In genomic region chr12:8554451-8555195, GRCh38 we compare ENCODE assay signal across 16 cellular contexts. TPM values are rescaled to one million over a fixed set of nuclear protein-coding genes. Genes with fewer than 3 reads are reported as not detected.
DNase-seq lines count a peak whose midpoint lies in the region; ATAC-seq and TF ChIP-seq lines count a peak whose summit lies in the region.
"Had no signal": no experiment of that assay in that cellular context is flagged by ENCODE, and none has a peak within 500 bp of the region (broad histone marks: within the 10 kb centered on the region; RNA-seq: fewer than 3 reads in every experiment).

No MANE protein-coding gene starts in this region.

- H3K79me2 ChIP-seq in GM23248 (ENCODE audit: insufficient read depth) (no peaks in the 10 kb centered on the region), PC-3 (ENCODE audit: low read length) (no peaks in the 10 kb centered on the region)

- no peak overlapping the region for H4K8ac ChIP-seq in neuronal stem cell (ENCODE audit: low read depth, low read length)

- no peak overlapping the region for H3K4ac ChIP-seq in neuronal stem cell (ENCODE audit: low read length)

- H3K4me1 ChIP-seq in GM23248 (ENCODE audit: insufficient read depth) (no peaks in the 10 kb centered on the region), PC-3 (ENCODE audit: insufficient read depth, low read length) (no peaks in the 10 kb centered on the region), neuronal stem cell (ENCODE audit: control insufficient read depth in 2 of 2, insufficient read depth in 1 of 2, low read depth in 1 of 2, low read length in 2 of 2) (no peaks in the 10 kb centered on the region)
- H3K4me1 ChIP-seq: colonic mucosa, Peyer's patch had no signal

- DNase-seq in GM23248: peak; percentile 31
- peak; percentile 41 for DNase-seq in PC-3
- DNase-seq in epithelial cell of prostate (ENCODE audit: low read depth, low spot score): peak; percentile 31
- no peak for DNase-seq in neuronal stem cell (ENCODE audit: low spot score)
- DNase-seq in SKM-1 (lab: John Stamatoyannopoulos, UW; ENCODE audit: unreplicated experiment): no peak
- no peak for DNase-seq in DMS 273 (lab: John Stamatoyannopoulos, UW; ENCODE audit: unreplicated experiment)
- no peak for DNase-seq in NCI-H524 (lab: John Stamatoyannopoulos, UW)
- DNase-seq: activated naive CD4-positive, alpha-beta T cell treated with anti-CD3 and anti-CD28 coated beads, Interleukin-2, amount 50 U/mL, for 16 hours; colonic mucosa; naive thymus-derived CD8-positive, alpha-beta T cell; Peyer's patch had no signal

- H3K4me3 ChIP-seq in GM23248 (no peak overlapping the region), PC-3 (ENCODE audit: low read length) (no peak overlapping the region), neuronal stem cell (ENCODE audit: low read length in 2 of 2) (no peak overlapping the region)
- H3K4me3 ChIP-seq: colonic mucosa, Peyer's patch had no signal

- no peak overlapping the region for H3K23ac ChIP-seq in neuronal stem cell (ENCODE audit: low read depth, low read length, poor library complexity)

- no peaks in the 10 kb centered on the region for H3K36me3 ChIP-seq in GM23248 (ENCODE audit: low read depth)
- H3K36me3 ChIP-seq in PC-3 (ENCODE audit: low read depth, low read length): no peaks in the 10 kb centered on the region
- H3K36me3 ChIP-seq in neuronal stem cell (replicated peaks in 1 of 2; ENCODE audit: control insufficient read depth in 2 of 2, insufficient read depth in 2 of 2, low read length in 2 of 2): no peaks in the 10 kb centered on the region
- H3K36me3 ChIP-seq: colonic mucosa, Peyer's patch had no signal

- H3K18ac ChIP-seq in neuronal stem cell (ENCODE audit: low read length): peak overlapping the region; percentile 7

- H3K27ac ChIP-seq in GM23248: no peak overlapping the region
- no peak overlapping the region for H3K27ac ChIP-seq in PC-3 (ENCODE audit: low read length)
- H3K27ac ChIP-seq in epithelial cell of prostate: peak overlapping the region; percentile 58
- H3K27ac ChIP-seq in neuronal stem cell (replicated peaks; ENCODE audit: low read length): peak overlapping the region; percentile 16
- H3K27ac ChIP-seq: C4-2B, colonic mucosa, Peyer's patch had no signal

- no TSS peak for BruUV-seq in PC-3 (replicated peaks; lab: Mats Ljungman, UMichigan)

- TF ChIP-seq CTCF in PC-3 (conservative IDR thresholded peaks at IDR 0.05; ENCODE audit: low read depth, low read length): no peak

- POLR2A ChIA-PET in PC-3 (lab: Charles Lee; ENCODE audit: unreplicated experiment): interaction anchor here (0.6 kb wide), 1 partner anchor 40 kb away, joined by 7 read pairs; no protein-coding TSS in a partner anchor

- no peak overlapping the region for H3K9ac ChIP-seq in GM23248
- H3K9ac ChIP-seq in PC-3 (ENCODE audit: low read length): no peak overlapping the region
- no peak overlapping the region for H3K9ac ChIP-seq in neuronal stem cell (ENCODE audit: low read depth, low read length, poor library complexity)

- intact Hi-C loops in PC-3 (cut with micrococcal nuclease): no loop called here

- H2BK5ac ChIP-seq in neuronal stem cell (ENCODE audit: low read length): no peak overlapping the region

- no peak overlapping the region for H2AK5ac ChIP-seq in neuronal stem cell (ENCODE audit: low read depth, low read length)

- ATAC-seq in PC-3: no peak
- no peak for ATAC-seq in HG03442 (IDR thresholded peaks at IDR 0.05; ENCODE audit: unreplicated experiment)
- ATAC-seq: naive thymus-derived CD8-positive, alpha-beta T cell; sciatic nerve had no signal

- no peaks in the 10 kb centered on the region for H3K9me2 ChIP-seq in GM23248 (ENCODE audit: insufficient read depth)
- no peaks in the 10 kb centered on the region for H3K9me2 ChIP-seq in PC-3 (replicated peaks; ENCODE audit: low read length)

- H3K4me2 ChIP-seq in GM23248 (ENCODE audit: unreplicated experiment) (no peak overlapping the region), PC-3 (ENCODE audit: low read length) (no peak overlapping the region), neuronal stem cell (ENCODE audit: insufficient read depth, low read length, poor library complexity, severe bottlenecking) (no peak overlapping the region)

- WGBS in GM23248 (ENCODE audit: low coverage in 1 of 2, low lambda C conversion rate in 2 of 2, missing lambda C conversion rate in 2 of 2), 2 experiments: 65 to 67% methylated on average over 5 of the region's 5 CpGs
- no CpG with 5 or more reads among the region's 5 CpGs for WGBS in neuronal stem cell (ENCODE audit: extremely low coverage in 2 of 2, insufficient read length in 2 of 2, insufficient replicate concordance in 1 of 2), 2 donors

- in situ Hi-C loops in GM23248 (cut with MboI): no loop called here

- H2AFZ ChIP-seq in GM23248 (no peak overlapping the region), PC-3 (ENCODE audit: low read length) (no peak overlapping the region), neuronal stem cell (ENCODE audit: low read length) (no peak overlapping the region)

- H3K27me3 ChIP-seq in GM23248 (replicated peaks; ENCODE audit: insufficient read depth) (no peaks in the 10 kb centered on the region), PC-3 (ENCODE audit: low read length) (peaks cover 8% of the 10 kb centered on the region; the same call in 1 of the 2 replicates), neuronal stem cell (ENCODE audit: control insufficient read depth in 3 of 3, insufficient read depth in 3 of 3, low read depth in 1 of 3, low read length in 3 of 3) (no peaks in the 10 kb centered on the region)
- H3K27me3 ChIP-seq: colonic mucosa, Peyer's patch had no signal

- CTCF ChIA-PET in PC-3 (lab: Charles Lee): no interaction called here

- H4K20me1 ChIP-seq in GM23248 (ENCODE audit: insufficient read depth) (no peaks in the 10 kb centered on the region), PC-3 (ENCODE audit: low read length) (no peaks in the 10 kb centered on the region)

- H3K9me3 ChIP-seq in GM23248 (ENCODE audit: low read depth) (no peaks in the 10 kb centered on the region), PC-3 (ENCODE audit: low read length) (no peaks in the 10 kb centered on the region), neuronal stem cell (replicated peaks in 1 of 2; ENCODE audit: control insufficient read depth in 2 of 2, insufficient read depth in 1 of 2, low read depth in 1 of 2, low read length in 2 of 2) (no peaks in the 10 kb centered on the region)
- H3K9me3 ChIP-seq: colonic mucosa, Peyer's patch had no signal

- H2BK12ac ChIP-seq in neuronal stem cell (ENCODE audit: low read length): no peak overlapping the region

- H3K14ac ChIP-seq in neuronal stem cell (ENCODE audit: low read length): peak overlapping the region; percentile 39

- H3F3A ChIP-seq in GM23248 (ENCODE audit: insufficient read depth) (no peaks in the 10 kb centered on the region), PC-3 (ENCODE audit: low read length, unreplicated experiment) (no peaks in the 10 kb centered on the region)

- H2BK120ac ChIP-seq in neuronal stem cell (ENCODE audit: low read depth, low read length): no peak overlapping the region

- H2BK15ac ChIP-seq in neuronal stem cell (ENCODE audit: low read length): no peak overlapping the region

- H4K91ac ChIP-seq in neuronal stem cell (ENCODE audit: low read depth, low read length, poor library complexity): no peak overlapping the region

- no peaks in the 10 kb centered on the region for H3K79me1 ChIP-seq in neuronal stem cell (ENCODE audit: low read depth, low read length)

RNA-seq across cellular contexts. Expression of gene CLEC4E, which starts 13.9 kb away (rescaled TPM):
- total RNA-seq in GM23248 (2014; rRNA removed; shearing (Covaris generic)): not detected in 2 replicates
- not detected in 2 replicates for polyA plus RNA-seq in GM23248 (2016; fragmentation: Nextera tagmentation; extraction: Ambion mirVana)
- total RNA-seq in PC-3 (2014; rRNA removed): not detected in 2 replicates
- not detected for polyA plus RNA-seq in neuronal stem cell (2013, experiment 1 of 2)
- polyA plus RNA-seq in neuronal stem cell (2013, experiment 2 of 2): not detected
- total RNA-seq: frontal cortex; naive thymus-derived CD8-positive, alpha-beta T cell had no signal

RNA-seq across cellular contexts. Expression of gene CLEC4D, which starts 41.3 kb away (rescaled TPM):
- not detected in 2 replicates for total RNA-seq in GM23248 (2014; rRNA removed; shearing (Covaris generic))
- not detected in 2 replicates for polyA plus RNA-seq in GM23248 (2016; fragmentation: Nextera tagmentation; extraction: Ambion mirVana)
- not detected in 2 replicates for total RNA-seq in PC-3 (2014; rRNA removed)
- polyA plus RNA-seq in neuronal stem cell (2013, experiment 1 of 2): 0.17 TPM
- polyA plus RNA-seq in neuronal stem cell (2013, experiment 2 of 2): 0.10 TPM
- total RNA-seq: kidney epithelial cell; naive thymus-derived CD8-positive, alpha-beta T cell; Peyer's patch had no signal
- polyA plus RNA-seq: naive thymus-derived CD8-positive, alpha-beta T cell had no signal

RNA-seq across cellular contexts. Expression of gene AICDA, which starts 58.0 kb away (rescaled TPM):
- not detected in 2 replicates for total RNA-seq in GM23248 (2014; rRNA removed; shearing (Covaris generic))
- polyA plus RNA-seq in GM23248 (2016; fragmentation: Nextera tagmentation; extraction: Ambion mirVana): not detected in 2 replicates
- not detected in 2 replicates for total RNA-seq in PC-3 (2014; rRNA removed)
- not detected for polyA plus RNA-seq in neuronal stem cell (2013, experiment 1 of 2)
- polyA plus RNA-seq in neuronal stem cell (2013, experiment 2 of 2): not detected
- total RNA-seq: colonic mucosa; frontal cortex; naive thymus-derived CD8-positive, alpha-beta T cell had no signal
- polyA plus RNA-seq: naive thymus-derived CD8-positive, alpha-beta T cell had no signal

Comparison
In these comparisons a context has a peak if more than half of its experiments do, and no peak if none do; other contexts are left out.
1. DNase-seq: peak in GM23248 (single experiment), PC-3 (single experiment) and epithelial cell of prostate (single experiment); none in neuronal stem cell (single experiment), SKM-1 (single experiment), DMS 273 (single experiment) and NCI-H524 (0 of 2).
2. H3K27ac ChIP-seq: peak in epithelial cell of prostate (single experiment) and neuronal stem cell (single experiment); none in GM23248 (single experiment) and PC-3 (single experiment).